18 cellular contexts compared by ENCODE assay signal in genomic region chr13:104976964-104977363, GRCh38.
A peak's percentile ranks its signal among the peaks of the same experiment; 100 is the strongest.
DNase-seq lines count a peak whose midpoint lies in the region; ATAC-seq, FAIRE-seq and TF ChIP-seq lines count a peak whose summit lies in the region.
"Had no signal": no experiment of that assay in that cellular context is flagged by ENCODE, and none has a peak within 500 bp of the region (broad histone marks: within the 10 kb centered on the region; RNA-seq: fewer than 3 reads in every experiment).

No MANE protein-coding gene starts in this region.

- H4K20me1 ChIP-seq in Loucy (ENCODE audit: insufficient read depth, low read length, poor library complexity, severe bottlenecking) (no peaks in the 10 kb centered on the region), SK-N-SH (ENCODE audit: insufficient read depth) (no peaks in the 10 kb centered on the region)

- H3F3A ChIP-seq in Loucy (ENCODE audit: low read depth) (no peaks in the 10 kb centered on the region), SK-N-SH (replicated peaks; ENCODE audit: insufficient read depth) (no peaks in the 10 kb centered on the region)

- H3K79me2 ChIP-seq in Loucy (ENCODE audit: insufficient read depth, low read length) (no peaks in the 10 kb centered on the region), SK-N-SH (ENCODE audit: insufficient read depth) (no peaks in the 10 kb centered on the region)

- peak overlapping the region; percentile 22 for H3K4me3 ChIP-seq in Loucy (ENCODE audit: low read length, poor library complexity, severe bottlenecking)
- no peak overlapping the region for H3K4me3 ChIP-seq in SK-N-SH (ENCODE audit: low read depth in 2 of 2, low read length in 1 of 2)

- peak; percentile 82 for FAIRE-seq in GM12891 (lab: Jason Lieb, UNC)

- H3K9ac ChIP-seq in Loucy (ENCODE audit: low read depth, low read length, poor library complexity, severe bottlenecking) (no peak overlapping the region), SK-N-SH (no peak overlapping the region)
- H3K9ac ChIP-seq: KMS-11 had no signal

- H3K4me1 ChIP-seq in Loucy (ENCODE audit: insufficient read depth, low read length, poor library complexity, severe bottlenecking) = peaks cover 35% of the 10 kb centered on the region
- H3K4me1 ChIP-seq in SK-N-SH (ENCODE audit: control insufficient read depth in 1 of 2, insufficient read depth in 2 of 2, low read depth in 1 of 2, low read length in 1 of 2) = no peaks in the 10 kb centered on the region
- H3K4me1 ChIP-seq: Caco-2 had no signal

- TF ChIP-seq EP300 in SK-N-SH (IDR thresholded peaks at IDR 0.05; ENCODE audit: borderline replicate concordance in 1 of 2, low read depth in 1 of 2, low read length in 1 of 2) = no peak

- H3K4me2 ChIP-seq in Loucy (ENCODE audit: low read depth, low read length, poor library complexity, severe bottlenecking) (peak overlapping the region; percentile 41), SK-N-SH (no peak overlapping the region)
- H3K4me2 ChIP-seq: KMS-11 had no signal

- WGBS in SK-N-SH (ENCODE audit: low lambda C conversion rate) = 38% methylated on average over 3 of the region's 3 CpGs

- POLR2A ChIA-PET in SK-N-SH (lab: Yijun Ruan, JAX) = no interaction called here

- no peak overlapping the region for H2AFZ ChIP-seq in Loucy (ENCODE audit: low read length)
- no peak overlapping the region for H2AFZ ChIP-seq in SK-N-SH (ENCODE audit: low read depth)

- H3K27me3 ChIP-seq in Loucy (ENCODE audit: insufficient read depth, low read length, poor library complexity, severe bottlenecking) (no peaks in the 10 kb centered on the region), SK-N-SH (ENCODE audit: insufficient read depth) (no peaks in the 10 kb centered on the region)

- no peak for TF ChIP-seq POLR2A in GM12891 (IDR thresholded peaks at IDR 0.05; ENCODE audit: low read depth, low read length)

- H3K27ac ChIP-seq in SK-N-SH (ENCODE audit: low read depth in 2 of 2, low read length in 1 of 2) = no peak overlapping the region
- H3K27ac ChIP-seq: HL-60, KMS-11 had no signal

- TF ChIP-seq RAD21 in SK-N-SH (IDR thresholded peaks at IDR 0.05; ENCODE audit: low read length) = no peak

- no peak for DNase-seq in GM12891 (ENCODE audit: insufficient read length, low spot score)
- peak; percentile 7 for DNase-seq in OCI-M1 (lab: John Stamatoyannopoulos, UW)
- DNase-seq in superior temporal gyrus (ENCODE audit: extremely low spot score) = peak; percentile 23
- no peak for DNase-seq in SK-N-SH
- DNase-seq in DMS153 treated with DMSO at 0.1 percent for 48 hours (lab: John Stamatoyannopoulos, UW; ENCODE audit: unreplicated experiment) = no peak
- DNase-seq: Caco-2; CD4-positive, alpha-beta T cell; H7; HFFc6; NCI-H1105 treated with DMSO at 0.1 percent for 48 hours; NCI-H1694; PC-3; SHP77 treated with DMSO at 0.1 percent for 48 hours; T-helper 2 cell had no signal

- H3K9me3 ChIP-seq in Loucy (ENCODE audit: insufficient read depth, low read depth, low read length) = no peaks in the 10 kb centered on the region
- no peaks in the 10 kb centered on the region for H3K9me3 ChIP-seq in SK-N-SH
- H3K9me3 ChIP-seq: Caco-2 had no signal

- CTCF ChIA-PET in SK-N-SH (lab: Yijun Ruan, JAX) = no interaction called here

- H3K9me2 ChIP-seq in Loucy (replicated peaks; ENCODE audit: low read depth, low read length) (no peaks in the 10 kb centered on the region), SK-N-SH (no peaks in the 10 kb centered on the region; the same call in 1 of the 2 replicates)

- ATAC-seq in HG03196 (IDR thresholded peaks at IDR 0.05; ENCODE audit: unreplicated experiment) = no peak

- no peak for TF ChIP-seq CTCF in Loucy (conservative IDR thresholded peaks at IDR 0.05; ENCODE audit: low read length)
- no peak for TF ChIP-seq CTCF in SK-N-SH (IDR thresholded peaks at IDR 0.05)

- H3K36me3 ChIP-seq in Loucy (ENCODE audit: insufficient read depth, low read length) (no peaks in the 10 kb centered on the region), SK-N-SH (replicated peaks in 1 of 2; ENCODE audit: control insufficient read depth in 1 of 2, insufficient read depth in 2 of 2, low read length in 1 of 2) (no peaks in the 10 kb centered on the region)

TF ChIP-seq in GM12891, 5 proteins besides CTCF, POLR2A, EP300 and RAD21:
- no peak for TF ChIP-seq POU2F2 (IDR thresholded peaks at IDR 0.05; ENCODE audit: low read depth, low read length)
- TF ChIP-seq POLR2AphosphoS5 (IDR thresholded peaks at IDR 0.05; ENCODE audit: low read depth, low read length) = no peak
- no peak for TF ChIP-seq TAF1 (IDR thresholded peaks at IDR 0.05; ENCODE audit: low read depth, low read length)
- no peak for TF ChIP-seq SPI1 (IDR thresholded peaks at IDR 0.05; ENCODE audit: low read depth, low read length)
- no peak for TF ChIP-seq PAX5 (IDR thresholded peaks at IDR 0.05; ENCODE audit: insufficient read depth, low read length, severe bottlenecking)

TF ChIP-seq in SK-N-SH, 30 proteins besides CTCF, POLR2A, EP300 and RAD21:
- TF ChIP-seq REST (IDR thresholded peaks at IDR 0.05; ENCODE audit: low read depth, low read length) = no peak
- no peak for TF ChIP-seq SIN3A (IDR thresholded peaks at IDR 0.05; ENCODE audit: borderline replicate concordance, low read depth, low read length)
- no peak for TF ChIP-seq TEAD4 (IDR thresholded peaks at IDR 0.05; ENCODE audit: borderline replicate concordance, insufficient read depth)
- TF ChIP-seq, protein P1, sequence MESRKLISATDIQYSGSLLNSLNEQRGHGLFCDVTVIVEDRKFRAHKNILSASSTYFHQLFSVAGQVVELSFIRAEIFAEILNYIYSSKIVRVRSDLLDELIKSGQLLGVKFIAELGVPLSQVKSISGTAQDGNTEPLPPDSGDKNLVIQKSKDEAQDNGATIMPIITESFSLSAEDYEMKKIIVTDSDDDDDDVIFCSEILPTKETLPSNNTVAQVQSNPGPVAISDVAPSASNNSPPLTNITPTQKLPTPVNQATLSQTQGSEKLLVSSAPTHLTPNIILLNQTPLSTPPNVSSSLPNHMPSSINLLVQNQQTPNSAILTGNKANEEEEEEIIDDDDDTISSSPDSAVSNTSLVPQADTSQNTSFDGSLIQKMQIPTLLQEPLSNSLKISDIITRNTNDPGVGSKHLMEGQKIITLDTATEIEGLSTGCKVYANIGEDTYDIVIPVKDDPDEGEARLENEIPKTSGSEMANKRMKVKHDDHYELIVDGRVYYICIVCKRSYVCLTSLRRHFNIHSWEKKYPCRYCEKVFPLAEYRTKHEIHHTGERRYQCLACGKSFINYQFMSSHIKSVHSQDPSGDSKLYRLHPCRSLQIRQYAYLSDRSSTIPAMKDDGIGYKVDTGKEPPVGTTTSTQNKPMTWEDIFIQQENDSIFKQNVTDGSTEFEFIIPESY (IDR thresholded peaks at IDR 0.05; ENCODE audit: borderline replicate concordance, low read depth) = no peak
- TF ChIP-seq SMC3 (IDR thresholded peaks at IDR 0.05; ENCODE audit: low read depth, low read length) = no peak
- no peak for TF ChIP-seq FOXJ3 (CRISPR knock-in tag; IDR thresholded peaks at IDR 0.05)
- TF ChIP-seq CHD2 (IDR thresholded peaks at IDR 0.05; ENCODE audit: low read length, partially characterized antibody) = no peak
- no peak for TF ChIP-seq JUND (IDR thresholded peaks at IDR 0.05)
- no peak for TF ChIP-seq POLR2AphosphoS5 (IDR thresholded peaks at IDR 0.05; ENCODE audit: low read depth, low read length)
- TF ChIP-seq YY1 (IDR thresholded peaks at IDR 0.05; ENCODE audit: low read depth) = no peak
- TF ChIP-seq RFX5 (IDR thresholded peaks at IDR 0.05; ENCODE audit: low read length) = no peak
- TF ChIP-seq, protein P2, sequence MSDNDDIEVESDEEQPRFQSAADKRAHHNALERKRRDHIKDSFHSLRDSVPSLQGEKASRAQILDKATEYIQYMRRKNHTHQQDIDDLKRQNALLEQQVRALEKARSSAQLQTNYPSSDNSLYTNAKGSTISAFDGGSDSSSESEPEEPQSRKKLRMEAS (IDR thresholded peaks at IDR 0.05; ENCODE audit: low read depth) = no peak
- TF ChIP-seq ELF1 (IDR thresholded peaks at IDR 0.05) = no peak
- TF ChIP-seq, protein P3, sequence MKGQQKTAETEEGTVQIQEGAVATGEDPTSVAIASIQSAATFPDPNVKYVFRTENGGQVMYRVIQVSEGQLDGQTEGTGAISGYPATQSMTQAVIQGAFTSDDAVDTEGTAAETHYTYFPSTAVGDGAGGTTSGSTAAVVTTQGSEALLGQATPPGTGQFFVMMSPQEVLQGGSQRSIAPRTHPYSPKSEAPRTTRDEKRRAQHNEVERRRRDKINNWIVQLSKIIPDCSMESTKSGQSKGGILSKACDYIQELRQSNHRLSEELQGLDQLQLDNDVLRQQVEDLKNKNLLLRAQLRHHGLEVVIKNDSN (IDR thresholded peaks at IDR 0.05; ENCODE audit: borderline replicate concordance, low read depth) = no peak
- TF ChIP-seq TCF12 (IDR thresholded peaks at IDR 0.05) = no peak
- no peak for TF ChIP-seq GABPA (IDR thresholded peaks at IDR 0.05; ENCODE audit: low read depth)
- TF ChIP-seq RCOR1 (IDR thresholded peaks at IDR 0.05; ENCODE audit: low read length) = no peak
- TF ChIP-seq EZH2phosphoT487 (IDR thresholded peaks at IDR 0.05; ENCODE audit: borderline replicate concordance, low read depth) = no peak
- no peak for TF ChIP-seq NRF1 (IDR thresholded peaks at IDR 0.05; ENCODE audit: low read depth, low read length)

Comparison
In these comparisons a context has a peak if more than half of its experiments do, and no peak if none do; other contexts are left out.
1. DNase-seq: peak in OCI-M1 (single experiment) and superior temporal gyrus (single experiment); none in GM12891 (single experiment), SK-N-SH (single experiment) and DMS153 treated with DMSO at 0.1 percent for 48 hours (single experiment).